24 cellular contexts compared by ENCODE assay signal in the genomic region with DNA sequence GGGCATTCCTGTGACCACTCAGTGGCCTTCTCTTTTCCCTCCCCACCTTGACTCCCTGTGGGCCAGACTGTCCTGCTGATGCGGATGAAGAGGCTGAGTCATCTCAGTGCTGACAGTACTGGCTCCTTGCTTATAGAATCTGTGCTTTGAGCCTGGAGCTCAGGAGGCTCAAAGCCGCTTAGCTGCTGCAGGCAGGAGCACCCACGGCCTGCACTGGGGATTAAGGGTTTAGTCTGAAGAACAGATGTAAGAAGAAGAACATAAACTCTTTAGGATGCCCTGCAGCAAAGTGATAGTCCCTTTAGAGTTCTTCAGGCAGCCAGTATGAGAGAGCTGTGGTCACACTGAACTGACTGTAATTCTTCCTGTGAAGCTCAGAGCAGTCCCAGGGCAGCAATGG.
"Had no signal": no experiment of that assay in that cellular context is flagged by ENCODE, and none has a peak within 500 bp of the region (broad histone marks: within the 10 kb centered on the region; RNA-seq: fewer than 3 reads in every experiment).

No MANE protein-coding gene starts in this region.

- H3K4me1 ChIP-seq: Peyer's patch had no signal

- DNase-seq: activated CD4-positive, alpha-beta memory T cell treated with anti-CD3 and anti-CD28 coated beads, Interleukin-2, amount 10 ng/mL, durations not matched to agents 7 days and 5 days; activated CD4-positive, alpha-beta T cell treated with anti-CD3 and anti-CD28 coated beads, Interleukin-2, amount 10 ng/mL, durations not matched to agents 24 days and 14 days; activated CD4-positive, CD25-positive, alpha-beta regulatory T cell treated with anti-CD3 and anti-CD28 coated beads, Interleukin-2, amount 50 U/mL, for 72 hours; activated gamma-delta T cell; activated naive CD4-positive, alpha-beta T cell treated with anti-CD3 and anti-CD28 coated beads, Interleukin-2, amount 10 ng/mL, durations not matched to agents 7 days and 5 days; activated naive CD8-positive, alpha-beta T cell treated with anti-CD3 and anti-CD28 coated beads for 36 hours; activated T-cell treated with anti-CD3 and anti-CD28 coated beads for 4 hours; activated T-cell treated with anti-CD3 and anti-CD28 coated beads, Interleukin-2, amount 50 U/mL, for 48 hours; brain microvascular endothelial cell; MG63; NCI-H1105; NCI-H1436 treated with DMSO at 0.1 percent for 48 hours; NCI-H187; NCI-H2081; NCI-H510A treated with DMSO at 0.1 percent for 48 hours; NCI-H748 treated with DMSO at 0.1 percent for 48 hours; NK-92 treated with Interleukin-12 subunit alpha and Interleukin-12 subunit beta, amount 100 ng/mL, for 24 hours; OCI-M1; Peyer's patch; SHP77 had no signal

- H3K27me3 ChIP-seq: brain microvascular endothelial cell, cardiac muscle cell, MG63, Peyer's patch had no signal

- H3K27ac ChIP-seq: brain microvascular endothelial cell, cardiac muscle cell, Peyer's patch, RWPE1 had no signal

- H3K4me3 ChIP-seq: cardiac muscle cell, MG63, Peyer's patch had no signal

- H3K36me3 ChIP-seq: brain microvascular endothelial cell, cardiac muscle cell, MG63, Peyer's patch had no signal

- H3K9me3 ChIP-seq: MG63, Peyer's patch had no signal

- ATAC-seq: activated T-helper 17 cell treated with anti-CD3 and anti-CD28 coated beads, Interleukin-2, amount 50 U/mL, for 72 hours; WTC11 had no signal
